Comparison of ENCODE assay signal across 14 cellular contexts in genomic region chr20:43188861-43189613, GRCh38. TPM values are rescaled to one million over a fixed set of nuclear protein-coding genes. Genes with fewer than 3 reads are reported as not detected.
A peak's percentile ranks its signal among the peaks of the same experiment; 100 is the strongest.
DNase-seq lines count a peak whose midpoint lies in the region; ATAC-seq and TF ChIP-seq lines count a peak whose summit lies in the region.
"Had no signal": no experiment of that assay in that cellular context is flagged by ENCODE, and none has a peak within 500 bp of the region (broad histone marks: within the 10 kb centered on the region; RNA-seq: fewer than 3 reads in every experiment).

No MANE protein-coding gene starts in this region.

- no peaks in the 10 kb centered on the region for H3K79me1 ChIP-seq in neuronal stem cell (ENCODE audit: low read depth, low read length)

- H3K4me3 Mint-ChIP-seq in GM23338 (peak overlapping the region; percentile 64), endodermal cell (peak overlapping the region; percentile 59)
- H3K4me3 Mint-ChIP-seq: activated CD8-positive, alpha-beta T cell treated with anti-CD3 and anti-CD28 coated beads, Interleukin-2, amount 10 ng/mL, durations not matched to agents 7 days and 5 days had no signal

- no peak overlapping the region for H3K27ac Mint-ChIP-seq in GM23338
- H3K27ac Mint-ChIP-seq in endodermal cell = no peak overlapping the region
- H3K27ac Mint-ChIP-seq: activated CD8-positive, alpha-beta T cell treated with anti-CD3 and anti-CD28 coated beads, Interleukin-2, amount 10 ng/mL, durations not matched to agents 7 days and 5 days had no signal

- peak overlapping the region; percentile 45 for H3K18ac ChIP-seq in neuronal stem cell (ENCODE audit: low read length)

- ATAC-seq in GM23338 (peak; percentile 17; the same call in 1 of the 3 replicates), HG02678 (IDR thresholded peaks at IDR 0.05; ENCODE audit: unreplicated experiment) (no peak)
- ATAC-seq: activated CD8-positive, alpha-beta T cell treated with anti-CD3 and anti-CD28 coated beads, Interleukin-2, amount 10 ng/mL, durations not matched to agents 7 days and 5 days; HCT116 had no signal

- H3K23ac ChIP-seq in neuronal stem cell (ENCODE audit: low read depth, low read length, poor library complexity) = peak overlapping the region; percentile 39

- H3K9me3 ChIP-seq in endodermal cell (ENCODE audit: control insufficient read depth, low read length) = no peaks in the 10 kb centered on the region
- H3K9me3 ChIP-seq in neuronal stem cell (replicated peaks in 1 of 2; ENCODE audit: control insufficient read depth in 2 of 2, insufficient read depth in 1 of 2, low read depth in 1 of 2, low read length in 2 of 2) = no peaks in the 10 kb centered on the region
- no peaks in the 10 kb centered on the region for H3K9me3 ChIP-seq in transverse colon

- TF ChIP-seq CTCF in GM23338 (conservative IDR thresholded peaks at IDR 0.05; ENCODE audit: low read depth in 2 of 2) = no peak
- no peak for TF ChIP-seq CTCF in endodermal cell (conservative IDR thresholded peaks at IDR 0.05)
- TF ChIP-seq CTCF in transverse colon (IDR thresholded peaks at IDR 0.05) = no peak

- no peak overlapping the region for H3K27ac ChIP-seq in GM23338 (ENCODE audit: low read depth)
- no peak overlapping the region for H3K27ac ChIP-seq in endodermal cell (ENCODE audit: low read depth, low read length)
- no peak overlapping the region for H3K27ac ChIP-seq in neuronal stem cell (replicated peaks; ENCODE audit: low read length)
- H3K27ac ChIP-seq in transverse colon = no peak overlapping the region
- H3K27ac ChIP-seq: brain microvascular endothelial cell had no signal

- no peak for TF ChIP-seq EP300 in transverse colon (IDR thresholded peaks at IDR 0.05; ENCODE audit: low read depth)

- DNase-seq in AG20443 (ENCODE audit: low spot score) (peak; percentile 14), GM23338 (ENCODE audit: low spot score) (peak; percentile 20), endodermal cell (peak; percentile 68), neuronal stem cell (ENCODE audit: low spot score) (no peak), dermis blood vessel endothelial cell (no peak), globus pallidus (ENCODE audit: low spot score) (no peak), transverse colon (no peak)
- DNase-seq: activated CD8-positive, alpha-beta T cell treated with anti-CD3 and anti-CD28 coated beads, Interleukin-2, amount 10 ng/mL, durations not matched to agents 7 days and 5 days; brain microvascular endothelial cell; C1 segment of cervical spinal cord; RPMI8226; T1000 had no signal

- 2 to 6% methylated on average over 9 to 71 of the region's 71 CpGs for WGBS in endodermal cell (ENCODE audit: insufficient coverage in 1 of 2, insufficient read length in 1 of 2), 2 experiments
- no CpG with 5 or more reads among the region's 71 CpGs for WGBS in neuronal stem cell (ENCODE audit: extremely low coverage in 2 of 2, insufficient read length in 2 of 2, insufficient replicate concordance in 1 of 2), 2 donors
- 13% methylated on average over 39 of the region's 71 CpGs; no CpG with 5 or more reads in 1 of the 2 donors for WGBS in transverse colon (ENCODE audit: low coverage in 1 of 2), 2 donors

- in situ Hi-C loops in transverse colon (cut with MboI; ENCODE audit: low pct_ligation_motif_present in 1 of 4, low pct_unique_long_range_greater_than_20kb in 1 of 4, low sequenced_read_pairs in 3 of 4) = loop anchor here (10.0 to 25.0 kb wide), 6 partner anchors 98 to 1452 kb away; no protein-coding TSS in a partner anchor

- peak overlapping the region; percentile 47; the same call in 1 of the 2 replicates for H2AFZ ChIP-seq in GM23338
- no peak overlapping the region for H2AFZ ChIP-seq in neuronal stem cell (ENCODE audit: low read length)

- H3K9me3 Mint-ChIP-seq in GM23338 (peaks cover 86% of the 10 kb centered on the region), endodermal cell (no peaks in the 10 kb centered on the region)

- H3K9me2 ChIP-seq in GM23338 (ENCODE audit: insufficient read depth) = no peaks in the 10 kb centered on the region

- no peaks in the 10 kb centered on the region for H3F3A ChIP-seq in GM23338 (replicated peaks; ENCODE audit: low read depth)

- no peak for TF ChIP-seq POLR2A in transverse colon (IDR thresholded peaks at IDR 0.05)

- H3K27me3 ChIP-seq in GM23338 (ENCODE audit: insufficient read depth) = peaks cover 41% of the 10 kb centered on the region
- peaks cover 68% of the 10 kb centered on the region for H3K27me3 ChIP-seq in endodermal cell (ENCODE audit: control insufficient read depth, insufficient read depth, low read length, poor library complexity, severe bottlenecking)
- H3K27me3 ChIP-seq in neuronal stem cell (ENCODE audit: control insufficient read depth in 3 of 3, insufficient read depth in 3 of 3, low read depth in 1 of 3, low read length in 3 of 3) = peaks cover 17 to 43% (median 39%) of the 10 kb centered on the region in 3 experiments
- peaks cover 44% of the 10 kb centered on the region for H3K27me3 ChIP-seq in transverse colon

- peaks cover 22% of the 10 kb centered on the region for H3K27me3 Mint-ChIP-seq in GM23338 (ENCODE audit: insufficient read depth, low read depth, poor library complexity)
- H3K27me3 Mint-ChIP-seq in endodermal cell (ENCODE audit: insufficient read depth) = peaks cover 78% of the 10 kb centered on the region

- H3K36me3 Mint-ChIP-seq in GM23338 (ENCODE audit: low read depth) (peaks cover 24% of the 10 kb centered on the region; the same call in 2 of the 3 replicates), endodermal cell (ENCODE audit: low read depth) (no peaks in the 10 kb centered on the region)

- no peaks in the 10 kb centered on the region for H3K79me2 ChIP-seq in GM23338 (replicated peaks; ENCODE audit: insufficient read depth)

- intact Hi-C loops in transverse colon (cut with DNase I; ENCODE audit: low total_unique reads) = no loop called here

- H4K8ac ChIP-seq in neuronal stem cell (ENCODE audit: low read depth, low read length) = no peak overlapping the region

- H4K20me1 ChIP-seq in GM23338 (replicated peaks; ENCODE audit: insufficient read depth) = no peaks in the 10 kb centered on the region

- no peak overlapping the region for H3K14ac ChIP-seq in neuronal stem cell (ENCODE audit: low read length)

- no peak overlapping the region for H2BK15ac ChIP-seq in neuronal stem cell (ENCODE audit: low read length)

- H3K4me1 ChIP-seq in GM23338 (ENCODE audit: insufficient read depth) (no peaks in the 10 kb centered on the region), endodermal cell (ENCODE audit: control insufficient read depth, insufficient read depth, low read length) (peaks cover 3% of the 10 kb centered on the region), neuronal stem cell (ENCODE audit: control insufficient read depth in 2 of 2, insufficient read depth in 1 of 2, low read depth in 1 of 2, low read length in 2 of 2) (peaks cover 0 to 11% of the 10 kb centered on the region in 2 donors), transverse colon (peaks cover 0 to 6% (median 3%) of the 10 kb centered on the region in 4 donors)

- H3K4me1 Mint-ChIP-seq in GM23338 = no peaks in the 10 kb centered on the region; the same call in 2 of the 3 replicates
- H3K4me1 Mint-ChIP-seq in endodermal cell = peaks cover 12% of the 10 kb centered on the region

- peak overlapping the region; percentile 77 for H3K4me2 ChIP-seq in GM23338
- H3K4me2 ChIP-seq in neuronal stem cell (ENCODE audit: insufficient read depth, low read length, poor library complexity, severe bottlenecking) = peak overlapping the region; percentile 99

- no peaks in the 10 kb centered on the region; the same call in 1 of the 2 replicates for H3K36me3 ChIP-seq in GM23338 (ENCODE audit: insufficient read depth)
- no peaks in the 10 kb centered on the region for H3K36me3 ChIP-seq in endodermal cell (ENCODE audit: control insufficient read depth, insufficient read depth, low read length)
- no peaks in the 10 kb centered on the region for H3K36me3 ChIP-seq in neuronal stem cell (replicated peaks in 1 of 2; ENCODE audit: control insufficient read depth in 2 of 2, insufficient read depth in 2 of 2, low read length in 2 of 2)
- no peaks in the 10 kb centered on the region for H3K36me3 ChIP-seq in transverse colon
- H3K36me3 ChIP-seq: brain microvascular endothelial cell had no signal

- no peak overlapping the region for H2BK120ac ChIP-seq in neuronal stem cell (ENCODE audit: low read depth, low read length)

- no peak overlapping the region for H2AK5ac ChIP-seq in neuronal stem cell (ENCODE audit: low read depth, low read length)

- no peak overlapping the region for H2BK5ac ChIP-seq in neuronal stem cell (ENCODE audit: low read length)

- no peak overlapping the region for H4K91ac ChIP-seq in neuronal stem cell (ENCODE audit: low read depth, low read length, poor library complexity)

- no peak overlapping the region for H3K9ac ChIP-seq in endodermal cell (ENCODE audit: extremely low read depth, low read length, poor library complexity, severe bottlenecking)
- H3K9ac ChIP-seq in neuronal stem cell (ENCODE audit: low read depth, low read length, poor library complexity) = no peak overlapping the region

- no peak overlapping the region for H2BK12ac ChIP-seq in neuronal stem cell (ENCODE audit: low read length)

- no peak overlapping the region for H3K4ac ChIP-seq in neuronal stem cell (ENCODE audit: low read length)

- H3K4me3 ChIP-seq in GM23338 (peak overlapping the region; percentile 53), endodermal cell (ENCODE audit: low read length) (peak overlapping the region; percentile 75), neuronal stem cell (ENCODE audit: low read length in 2 of 2) (peak overlapping the region in 1 of 2 donors; percentile 76), transverse colon (peak overlapping the region in 2 of 4 donors; percentile 1 to 10)

TF ChIP-seq in GM23338, 12 proteins besides CTCF, POLR2A, EP300 and RAD21 (continues in another document):
- TF ChIP-seq EZH2 (IDR thresholded peaks at IDR 0.05; ENCODE audit: low read depth, unreplicated experiment) (peak; percentile 64), CREB1 (CRISPR knock-in tag; IDR thresholded peaks at IDR 0.05; ENCODE audit: low read depth) (no peak)

RNA-seq across cellular contexts. Expression of gene PTPRT, which starts 0.7 kb away (rescaled TPM):
- total RNA-seq in GM23338 (2014; rRNA removed; shearing (Covaris generic)) = not detected in 2 replicates
- not detected in 2 replicates for polyA plus RNA-seq in GM23338 (2016; fragmentation: Nextera tagmentation; extraction: Ambion mirVana)
- total RNA-seq in endodermal cell (1 to 10 TPM; 2.3 to 2.7 TPM), dermis blood vessel endothelial cell (not detected in 2 replicates), transverse colon (under 1 TPM; under 0.01 to 0.64 (median 0.40) TPM)
- polyA plus RNA-seq in endodermal cell (2013, experiment 1 of 2) = 1.6 TPM
- 1.9 TPM for polyA plus RNA-seq in endodermal cell (2013, experiment 2 of 2)
- polyA plus RNA-seq in neuronal stem cell (2013, experiment 1 of 2) = 0.06 TPM
- 0.07 TPM for polyA plus RNA-seq in neuronal stem cell (2013, experiment 2 of 2)
- total RNA-seq: activated CD8-positive, alpha-beta T cell treated with anti-CD3 and anti-CD28 coated beads, Interleukin-2, amount 10 ng/mL, durations not matched to agents 7 days and 5 days had no signal

Comparison
In these comparisons a context has a peak if more than half of its experiments do, and no peak if none do; other contexts are left out.
1. DNase-seq: peak in AG20443 (single experiment), GM23338 (single experiment) and endodermal cell (single experiment); none in neuronal stem cell (single experiment), dermis blood vessel endothelial cell (single experiment), globus pallidus (single experiment) and transverse colon (single experiment).